ENCODE assay signal across 8 cellular contexts in the genomic region with DNA sequence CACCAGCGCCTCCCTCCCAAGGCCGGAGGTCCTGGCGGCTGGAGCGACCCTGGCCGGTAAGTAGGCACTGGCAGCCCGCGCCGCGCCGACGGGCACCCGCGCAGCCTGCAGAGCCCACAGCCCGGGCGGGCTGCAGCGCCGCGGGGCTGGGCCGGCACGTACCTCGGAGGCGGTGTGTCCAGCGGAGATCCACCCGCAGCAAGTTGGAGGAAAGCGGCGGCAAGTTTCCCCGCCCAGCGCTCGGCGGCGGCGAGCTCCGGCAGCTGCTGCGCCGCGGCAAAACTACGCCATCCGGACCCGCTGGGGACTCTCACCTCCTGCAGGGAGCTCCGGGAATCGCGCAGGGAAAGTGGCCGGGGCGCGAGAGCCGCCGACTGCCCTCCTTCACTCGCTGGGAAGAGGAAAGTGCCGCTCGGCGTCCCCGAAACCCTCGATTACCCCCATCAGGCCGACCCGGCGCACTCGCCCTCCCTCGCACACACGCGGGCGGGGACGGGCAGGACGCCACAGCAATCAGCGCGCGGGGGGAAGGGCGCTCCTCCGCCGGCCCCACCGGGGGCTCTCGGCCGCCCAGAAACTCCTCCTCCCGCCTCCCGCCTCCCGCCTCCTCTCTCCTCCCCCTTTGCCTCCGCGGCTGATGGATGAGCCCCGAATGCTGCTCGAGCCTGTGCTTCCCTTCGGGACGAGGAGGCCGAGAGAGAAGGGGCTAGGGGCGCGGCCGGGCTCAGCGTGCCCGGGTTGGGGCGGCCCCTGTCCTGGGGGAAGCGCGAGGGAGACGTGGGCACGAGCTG. TPM values are rescaled to one million over a fixed set of nuclear protein-coding genes. Genes with fewer than 3 reads are reported as not detected.
DNase-seq lines count a peak whose midpoint lies in the region; ATAC-seq and TF ChIP-seq lines count a peak whose summit lies in the region.

A gene (minus strand): TSS at position 436 of the 791 bp plus-strand sequence. CDS start 24,620 bp downstream, outside the sequence.

- intact Hi-C loops in activated CD4-positive, alpha-beta memory T cell treated with anti-CD3 and anti-CD28 coated beads for 36 hours (cut with micrococcal nuclease): loop anchor here (2.0 kb wide), 1 partner anchor 385 kb away; a partner anchor contains a TSS
- intact Hi-C loops in right lobe of liver (cut with DNase I): no loop called here

- ATAC-seq in GM18867 (IDR thresholded peaks at IDR 0.05; ENCODE audit: unreplicated experiment) (peak; percentile 74), HG03108 (IDR thresholded peaks at IDR 0.05; ENCODE audit: unreplicated experiment) (peak; percentile 51), right lobe of liver (peak; percentile 92 to 96 (median 94))

- H3K27me3 Mint-ChIP-seq in activated CD4-positive, alpha-beta memory T cell treated with anti-CD3 and anti-CD28 coated beads for 36 hours: peaks cover 6% of the 10 kb centered on the region

- 0% methylated on average over 18 of the region's 92 CpGs for WGBS in right lobe of liver (ENCODE audit: insufficient coverage, low coverage, low lambda C conversion rate, missing lambda C conversion rate)

- no peaks in the 10 kb centered on the region for H3K27me3 ChIP-seq in right lobe of liver

- peak within 1 kb of the TSS; percentile 69 for H3K27ac Mint-ChIP-seq in activated CD4-positive, alpha-beta memory T cell treated with anti-CD3 and anti-CD28 coated beads for 36 hours

- in situ Hi-C loops in ACHN (cut with HindIII; ENCODE audit: low pct_ligation_motif_present, low pct_unique_long_range_greater_than_20kb, low sequenced_read_pairs): no loop called here

- POLR2A ChIA-PET in activated CD4-positive, alpha-beta memory T cell treated with anti-CD3 and anti-CD28 coated beads for 36 hours (lab: Charles Lee): interaction anchor here (1.3 kb wide), 1 partner anchor 173 kb away, joined by 3 read pairs; no protein-coding TSS in a partner anchor

- H3K4me1 ChIP-seq in right lobe of liver: no peaks in the 10 kb centered on the region

- no peaks in the 10 kb centered on the region for H3K36me3 ChIP-seq in right lobe of liver

- no peaks in the 10 kb centered on the region for H3K9me3 ChIP-seq in right lobe of liver

- no peaks in the 10 kb centered on the region for H3K9me3 Mint-ChIP-seq in activated CD4-positive, alpha-beta memory T cell treated with anti-CD3 and anti-CD28 coated beads for 36 hours

- DNase-seq in ACHN (peak; percentile 79), NCI-H510A (lab: John Stamatoyannopoulos, UW) (peak; percentile 78), dermis blood vessel endothelial cell (peak; percentile 92), right lobe of liver (peak; percentile 95 to 96 (median 96))
- peak; percentile 74 for DNase-seq in activated CD4-positive, alpha-beta memory T cell treated with anti-CD3 and anti-CD28 coated beads for 36 hours
- peak; percentile 73 for DNase-seq in stimulated activated CD4-positive, alpha-beta T cell treated with anti-CD3 and anti-CD28 coated beads, Interleukin-4, amount 100 ng/mL, for 24 hours

- H3K4me3 ChIP-seq in right lobe of liver: peak within 1 kb of the TSS; percentile 77 to 91 (median 83)

- TF ChIP-seq CTCF in right lobe of liver (IDR thresholded peaks at IDR 0.05): peak; percentile 40 to 58 (median 44)

- peaks cover 41% of the 10 kb centered on the region for H3K4me1 Mint-ChIP-seq in activated CD4-positive, alpha-beta memory T cell treated with anti-CD3 and anti-CD28 coated beads for 36 hours (ENCODE audit: low read depth)

- peak; percentile 87 for TF ChIP-seq POLR2A in right lobe of liver (IDR thresholded peaks at IDR 0.05)

- peak within 1 kb of the TSS; percentile 83 to 98 (median 95) for H3K27ac ChIP-seq in right lobe of liver

- H3K4me3 Mint-ChIP-seq in activated CD4-positive, alpha-beta memory T cell treated with anti-CD3 and anti-CD28 coated beads for 36 hours: peak within 1 kb of the TSS; percentile 92

- CTCF ChIA-PET in activated CD4-positive, alpha-beta memory T cell treated with anti-CD3 and anti-CD28 coated beads for 36 hours (lab: Charles Lee): interaction anchor here (0.6 to 2.8 kb wide), 12 partner anchors 8 to 372 kb away, joined by 3 to 15 read pairs (median 3); no protein-coding TSS in a partner anchor

- no peaks in the 10 kb centered on the region for H3K36me3 Mint-ChIP-seq in activated CD4-positive, alpha-beta memory T cell treated with anti-CD3 and anti-CD28 coated beads for 36 hours

RNA-seq across cellular contexts. Expression of the gene that starts here (rescaled TPM):
- total RNA-seq in activated CD4-positive, alpha-beta memory T cell treated with anti-CD3 and anti-CD28 coated beads for 36 hours: 1 to 10 TPM; 4.5 to 4.9 TPM
- total RNA-seq in dermis blood vessel endothelial cell (23.6 and 33.2 TPM in 2 replicates), right lobe of liver (10 to 100 TPM in 5 of 6 experiments, 1 to 10 TPM in 1; 9.0 to 32.3 (median 18.1) TPM)

Comparison
In these comparisons a context has a peak if more than half of its experiments do, and no peak if none do; other contexts are left out.
1. Peak in every context shown above with its lines: DNase-seq, ATAC-seq, H3K4me3 ChIP-seq and H3K27ac ChIP-seq.